17 cellular contexts compared by ENCODE assay signal in genomic region chr20:32564440-32564839, GRCh38. TPM values are rescaled to one million over a fixed set of nuclear protein-coding genes. Genes with fewer than 3 reads are reported as not detected.
DNase-seq lines count a peak whose midpoint lies in the region; ATAC-seq and TF ChIP-seq lines count a peak whose summit lies in the region.
"Had no signal": no experiment of that assay in that cellular context is flagged by ENCODE, and none has a peak within 500 bp of the region (broad histone marks: within the 10 kb centered on the region; RNA-seq: fewer than 3 reads in every experiment).

No MANE protein-coding gene starts in this region.

- no peaks in the 10 kb centered on the region for H3K27me3 Mint-ChIP-seq in CD4-positive, alpha-beta T cell
- H3K27me3 Mint-ChIP-seq in T-cell = no peaks in the 10 kb centered on the region

- no peaks in the 10 kb centered on the region for H3K27me3 ChIP-seq in CD4-positive, alpha-beta T cell (ENCODE audit: control insufficient read depth, insufficient read depth, low read length)
- no peaks in the 10 kb centered on the region for H3K27me3 ChIP-seq in HL-60 (ENCODE audit: insufficient read depth, poor library complexity, severe bottlenecking)
- no peaks in the 10 kb centered on the region for H3K27me3 ChIP-seq in layer of hippocampus (ENCODE audit: control insufficient read depth, insufficient read depth, low read length)
- H3K27me3 ChIP-seq in spleen (replicated peaks in 1 of 7) = peaks cover 0 to 18% (median 0%) of the 10 kb centered on the region in 7 donors
- H3K27me3 ChIP-seq in foreskin keratinocyte = peaks cover 27% of the 10 kb centered on the region

- WGBS in spleen, 5 donors = 77 to 88% (median 82%) methylated on average over 6 of the region's 6 CpGs

- no peak overlapping the region for H3K27ac ChIP-seq in CD4-positive, alpha-beta T cell (ENCODE audit: low read depth, low read length)
- H3K27ac ChIP-seq in HL-60 (replicated peaks) (peak overlapping the region; percentile 13; the same call in 1 of the 2 replicates), layer of hippocampus (ENCODE audit: low read depth, low read length) (peak overlapping the region; percentile 48), spleen (peak overlapping the region in 5 of 8 donors; percentile 41 to 74 (median 55)), foreskin keratinocyte (no peak overlapping the region)
- H3K27ac ChIP-seq: C4-2B, GM23248 had no signal

- H3K4me3 ChIP-seq in HL-60 (replicated peaks; ENCODE audit: insufficient read depth, low read length) = no peak overlapping the region
- no peak overlapping the region for H3K4me3 ChIP-seq in spleen
- H3K4me3 ChIP-seq: GM12878, GM23248 had no signal

- POLR2A ChIA-PET in CD4-positive, alpha-beta T cell (lab: Charles Lee) = interaction anchor here (1.5 to 1.8 kb wide), 2 partner anchors 10 to 25 kb away, joined by 3 to 6 read pairs; no protein-coding TSS in a partner anchor
- POLR2A ChIA-PET in T-cell (lab: Charles Lee) = no interaction called here

- H3K9me3 Mint-ChIP-seq in CD4-positive, alpha-beta T cell = no peaks in the 10 kb centered on the region
- H3K9me3 Mint-ChIP-seq in T-cell = no peaks in the 10 kb centered on the region

- H3K4me1 ChIP-seq in spleen (peaks cover 0 to 89% (median 54%) of the 10 kb centered on the region in 6 donors), foreskin keratinocyte (no peaks in the 10 kb centered on the region)

- H3K9me3 ChIP-seq in CD4-positive, alpha-beta T cell (ENCODE audit: control insufficient read depth, low read length) = no peaks in the 10 kb centered on the region
- H3K9me3 ChIP-seq in spleen = no peaks in the 10 kb centered on the region

- no peak overlapping the region for H3K4me3 Mint-ChIP-seq in CD4-positive, alpha-beta T cell
- H3K4me3 Mint-ChIP-seq in T-cell = no peak overlapping the region

- peak overlapping the region; percentile 33 for H3K27ac Mint-ChIP-seq in CD4-positive, alpha-beta T cell
- peak overlapping the region in 1 of 2 donors; percentile 71 for H3K27ac Mint-ChIP-seq in T-cell

- CTCF ChIA-PET in CD4-positive, alpha-beta T cell (lab: Charles Lee) = no interaction called here
- CTCF ChIA-PET in T-cell (lab: Charles Lee) = no interaction called here

- no peaks in the 10 kb centered on the region for H3K36me3 ChIP-seq in spleen

- ATAC-seq in CD4-positive, alpha-beta T cell (ENCODE audit: poor library complexity) = no peak
- ATAC-seq in T-cell (replicated peaks in 1 of 4) = no peak
- no peak for ATAC-seq in foreskin keratinocyte
- ATAC-seq: GM12878, HCT116 had no signal

- DNase-seq in CD4-positive, alpha-beta T cell = no peak
- DNase-seq in HL-60 (ENCODE audit: low read depth in 1 of 2, low spot score in 1 of 2) = no peak
- no peak for DNase-seq in spleen
- DNase-seq in activated CD8-positive, alpha-beta memory T cell treated with anti-CD3 and anti-CD28 coated beads, Interleukin-2, amount 50 U/mL, for 4 hours = no peak
- no peak for DNase-seq in T-cell
- DNase-seq in foreskin keratinocyte = no peak
- DNase-seq: ACHN, EL, GM23248, NCI-H1092 treated with DMSO at 0.1 percent for 48 hours, NCI-H2029 treated with DMSO at 0.1 percent for 48 hours, NCI-H2171 treated with DMSO at 0.1 percent for 48 hours, NCI-H446 treated with DMSO at 0.1 percent for 48 hours had no signal

- TF ChIP-seq POLR2A in spleen (IDR thresholded peaks at IDR 0.05) = no peak

- peaks cover 38% of the 10 kb centered on the region for H3K4me1 Mint-ChIP-seq in CD4-positive, alpha-beta T cell (ENCODE audit: low read depth)
- H3K4me1 Mint-ChIP-seq in T-cell = peaks cover 35 to 47% (median 42%) of the 10 kb centered on the region in 3 donors

- no peak for TF ChIP-seq CTCF in CD4-positive, alpha-beta T cell (IDR thresholded peaks at IDR 0.05)
- no peak for TF ChIP-seq CTCF in HL-60 (IDR thresholded peaks at IDR 0.05; ENCODE audit: insufficient read depth, low read length)
- TF ChIP-seq CTCF in spleen (IDR thresholded peaks at IDR 0.05 in 8 of 11, conservative IDR thresholded peaks at IDR 0.05 in 3 of 11) = no peak
- no peak for TF ChIP-seq CTCF in foreskin keratinocyte (conservative IDR thresholded peaks at IDR 0.05)

- H3K36me3 Mint-ChIP-seq in CD4-positive, alpha-beta T cell (ENCODE audit: low read depth) = peaks cover 20% of the 10 kb centered on the region
- H3K36me3 Mint-ChIP-seq in T-cell = no peaks in the 10 kb centered on the region

- intact Hi-C loops in CD4-positive, alpha-beta T cell (cut with DNase I, micrococcal nuclease) = no loop called here
- intact Hi-C loops in spleen (cut with DNase I; ENCODE audit: low total_unique reads) = no loop called here

RNA-seq across cellular contexts. Expression of gene NOL4L, which starts 20.7 kb away (rescaled TPM):
- 10 to 100 TPM; 53.1 to 55.6 TPM for total RNA-seq in CD4-positive, alpha-beta T cell
- total RNA-seq in spleen (10 to 100 TPM; 25.3 to 45.4 (median 34.9) TPM), T-cell (10 to 100 TPM; 63.5 to 88.8 (median 74.4) TPM), foreskin keratinocyte (1.5 and 1.7 TPM in 2 replicates)
- polyA plus RNA-seq in spleen (1 to 10 TPM; 3.4 to 8.4 (median 4.2) TPM), foreskin keratinocyte (0.67 and 1.4 TPM in 2 replicates)

Comparison
In these comparisons a context has a peak if more than half of its experiments do, and no peak if none do; other contexts are left out.
1. H3K27ac ChIP-seq: peak in HL-60 (single experiment), layer of hippocampus (single experiment) and spleen (5 of 8); none in CD4-positive, alpha-beta T cell (single experiment) and foreskin keratinocyte (single experiment).